In the genomic region with DNA sequence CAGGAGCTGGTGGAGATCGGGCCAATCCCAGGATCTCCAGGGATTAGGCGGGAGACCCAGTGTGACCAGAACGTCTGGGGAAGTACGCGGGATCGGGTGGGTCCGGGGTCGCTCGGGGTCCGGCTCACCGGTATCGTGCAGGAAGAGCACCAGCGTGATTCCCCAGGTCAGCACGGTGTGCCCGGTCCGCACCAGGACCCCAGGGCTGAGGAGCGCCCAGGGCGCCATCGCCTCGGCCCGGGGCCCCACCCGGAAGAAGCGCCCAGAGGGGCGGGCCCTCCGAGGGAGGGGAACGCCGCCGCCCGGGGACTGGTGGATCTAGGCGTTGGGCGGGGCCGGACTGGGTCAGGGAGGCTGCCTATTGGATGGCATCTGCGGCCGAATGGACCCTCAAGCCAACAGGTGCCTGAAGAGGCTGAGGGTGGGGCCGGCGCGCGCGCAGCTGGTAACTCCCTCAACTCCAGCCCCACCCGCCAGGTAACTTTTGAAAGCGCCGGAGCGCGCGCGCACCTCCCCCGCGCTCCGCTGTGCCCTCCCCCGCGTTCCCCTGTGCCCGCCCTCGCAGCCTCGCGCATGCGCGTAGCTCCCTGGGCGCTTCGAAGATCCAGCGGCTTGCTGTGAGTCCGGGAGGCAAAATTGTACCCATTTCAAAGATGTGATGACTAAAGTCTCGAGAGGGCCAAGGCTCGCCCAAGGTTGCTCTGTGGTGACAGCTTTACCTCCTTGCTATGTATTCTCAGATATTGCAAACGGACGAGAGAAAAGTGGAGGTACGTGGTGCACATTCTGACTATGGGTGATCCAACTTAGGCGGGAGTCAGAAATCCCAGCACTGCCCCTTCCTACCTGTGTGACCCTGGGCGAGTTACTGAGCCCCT, we compare ENCODE assay signal across 8 cellular contexts. TPM values are rescaled to one million over a fixed set of nuclear protein-coding genes. Genes with fewer than 3 reads are reported as not detected.
DNase-seq lines count a peak whose midpoint lies in the region; ATAC-seq, FAIRE-seq and TF ChIP-seq lines count a peak whose summit lies in the region.

A gene with protein sequence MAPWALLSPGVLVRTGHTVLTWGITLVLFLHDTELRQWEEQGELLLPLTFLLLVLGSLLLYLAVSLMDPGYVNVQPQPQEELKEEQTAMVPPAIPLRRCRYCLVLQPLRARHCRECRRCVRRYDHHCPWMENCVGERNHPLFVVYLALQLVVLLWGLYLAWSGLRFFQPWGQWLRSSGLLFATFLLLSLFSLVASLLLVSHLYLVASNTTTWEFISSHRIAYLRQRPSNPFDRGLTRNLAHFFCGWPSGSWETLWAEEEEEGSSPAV (minus strand): TSS at position 262 of the 878 bp plus-strand sequence. CDS start 34 bp downstream, at position 228.

- intact Hi-C loops in Right ventricle myocardium superior (cut with DNase I) (no loop called here), pancreas (cut with DNase I) (no loop called here), tibial artery (cut with DNase I; ENCODE audit: low total_unique reads) (no loop called here)

- no peaks in the 10 kb centered on the region for H3K9me3 ChIP-seq in pancreas
- H3K9me3 ChIP-seq in tibial artery: no peaks in the 10 kb centered on the region

- H3K4me1 ChIP-seq in pancreas (no peaks in the 10 kb centered on the region), tibial artery (peaks cover 0 to 19% (median 10%) of the 10 kb centered on the region in 4 donors)

- H3K4me3 ChIP-seq in GM12864 (ENCODE audit: low read depth, low read length): peak within 1 kb of the TSS; percentile 82
- peak within 1 kb of the TSS; percentile 51 to 77 (median 60) for H3K4me3 ChIP-seq in pancreas
- peak within 1 kb of the TSS; percentile 59 to 80 for H3K4me3 ChIP-seq in tibial artery

- H3K27ac ChIP-seq in pancreas (peak within 1 kb of the TSS; percentile 43 to 66 (median 55)), tibial artery (peak within 1 kb of the TSS; percentile 79 to 91)

- H3K36me3 ChIP-seq in pancreas (no peaks in the 10 kb centered on the region), tibial artery (peaks cover 0 to 28% (median 8%) of the 10 kb centered on the region in 3 donors)

- H3K27me3 ChIP-seq in pancreas (no peaks in the 10 kb centered on the region), tibial artery (no peaks in the 10 kb centered on the region)

- TF ChIP-seq CTCF in GM12864 (IDR thresholded peaks at IDR 0.05; ENCODE audit: low read depth, low read length, missing control alignments) (no peak), pancreas (IDR thresholded peaks at IDR 0.05) (no peak), tibial artery (IDR thresholded peaks at IDR 0.05) (peak in 1 of 2 experiments; percentile 8)

- ATAC-seq in HG02759 (IDR thresholded peaks at IDR 0.05; ENCODE audit: unreplicated experiment) (peak; percentile 95), Right ventricle myocardium superior (ENCODE audit: poor library complexity) (peak; percentile 97), pancreas (peak; percentile 95 to 98 (median 96))

- WGBS in pancreas, 2 donors: 1% methylated on average over 53 to 68 of the region's 68 CpGs

- DNase-seq in GM12864 (ENCODE audit: low read depth) (peak; percentile 95), NCI-H1417 (lab: John Stamatoyannopoulos, UW) (peak; percentile 96 to 100 (median 99)), SW 1271 (lab: John Stamatoyannopoulos, UW) (peak; percentile 93 to 99), Right ventricle myocardium superior (peak; percentile 98), pancreas (peak; percentile 98 to 100 (median 99)), tibial artery (peak; percentile 97)
- peak; percentile 99 for DNase-seq in activated naive CD8-positive, alpha-beta T cell treated with anti-CD3 and anti-CD28 coated beads, Interleukin-2, amount 50 U/mL, for 16 hours (ENCODE audit: low read depth, low spot score)

- FAIRE-seq in pancreas (lab: Jason Lieb, UNC): no peak

RNA-seq across cellular contexts. Expression of the gene that starts here (rescaled TPM):
- 5.4 TPM for total RNA-seq in Right ventricle myocardium superior
- 10 to 100 TPM; 18.3 to 31.5 (median 25.4) TPM for total RNA-seq in pancreas
- 10 to 100 TPM; 27.6 to 56.9 TPM for polyA plus RNA-seq in pancreas

Comparison
In these comparisons a context has a peak if more than half of its experiments do, and no peak if none do; other contexts are left out.
1. Peak in every context shown above with its lines: DNase-seq, ATAC-seq, H3K4me3 ChIP-seq and H3K27ac ChIP-seq.